25 cellular contexts compared by ENCODE assay signal in genomic region chr11:69682221-69682620, GRCh38. TPM values are rescaled to one million over a fixed set of nuclear protein-coding genes. Genes with fewer than 3 reads are reported as not detected.
DNase-seq lines count a peak whose midpoint lies in the region; ATAC-seq and TF ChIP-seq lines count a peak whose summit lies in the region.
"Had no signal": no experiment of that assay in that cellular context is flagged by ENCODE, and none has a peak within 500 bp of the region (broad histone marks: within the 10 kb centered on the region; RNA-seq: fewer than 3 reads in every experiment).

No MANE protein-coding gene starts in this region.

- H3K27me3 ChIP-seq in GM23338 (ENCODE audit: insufficient read depth) (peaks cover 7% of the 10 kb centered on the region; the same call in 1 of the 2 replicates), PC-9 (ENCODE audit: insufficient read depth, low read depth) (no peaks in the 10 kb centered on the region), body of pancreas (no peaks in the 10 kb centered on the region)

- H3K4me1 Mint-ChIP-seq in GM23338, result no peaks in the 10 kb centered on the region; the same call in 2 of the 3 replicates

- CTCF ChIA-PET in PC-9 (lab: Charles Lee), result interaction anchor here (0.6 kb wide), 1 partner anchor 970 kb away, joined by 3 read pairs; no protein-coding TSS in a partner anchor

- TF ChIP-seq CTCF in GM23338 (conservative IDR thresholded peaks at IDR 0.05; ENCODE audit: low read depth in 2 of 2) (no peak), PC-9 (conservative IDR thresholded peaks at IDR 0.05) (no peak), body of pancreas (IDR thresholded peaks at IDR 0.05) (no peak)

- DNase-seq in Caki2 (ENCODE audit: low read depth), result peak; percentile 52
- no peak for DNase-seq in GM23338 (ENCODE audit: low spot score)
- DNase-seq in PC-9, result peak; percentile 49 to 61
- peak; percentile 54 for DNase-seq in posterior vena cava (ENCODE audit: low spot score)
- no peak for DNase-seq in NCI-H748 (lab: John Stamatoyannopoulos, UW; ENCODE audit: unreplicated experiment)
- no peak for DNase-seq in body of pancreas
- DNase-seq in NCI-H345 treated with DMSO at 0.1 percent for 48 hours (lab: John Stamatoyannopoulos, UW; ENCODE audit: unreplicated experiment), result no peak
- DNase-seq: ACHN; Calu3; CD8-positive, alpha-beta T cell; DMS153; GDM1; NCI-H1694 treated with DMSO at 0.1 percent for 48 hours; NCI-H510A treated with DMSO at 0.1 percent for 48 hours; NCI-H774; NK-92 treated with Interleukin-12 subunit alpha and Interleukin-12 subunit beta, amount 100 ng/mL, for 24 hours; RPMI8226; SHP77; SK-N-SH; T-helper 2 cell had no signal

- no peaks in the 10 kb centered on the region for H3K36me3 Mint-ChIP-seq in GM23338 (ENCODE audit: low read depth)
- H3K36me3 Mint-ChIP-seq: CD8-positive, alpha-beta T cell had no signal

- no TSS peak for BruUV-seq in PC-9 (replicated peaks; lab: Mats Ljungman, UMichigan)

- peaks cover 13% of the 10 kb centered on the region for H3K27me3 Mint-ChIP-seq in GM23338 (ENCODE audit: insufficient read depth, low read depth, poor library complexity)

- WGBS in body of pancreas, 2 donors, result 80 to 85% methylated on average over 6 of the region's 6 CpGs

- in situ Hi-C loops in Caki2 (cut with HindIII; ENCODE audit: low pct_unique_long_range_greater_than_20kb, low sequenced_read_pairs), result no loop called here

- H3K4me2 ChIP-seq in GM23338 (no peak overlapping the region), PC-9 (0 out of 2 replicates have a peak overlapping the region, but pooled peaks have one; percentile 2)
- H3K4me2 ChIP-seq: BLaER1 treated with 17β-estradiol and CSF1 and Interleukin-3, amounts not matched to agents 10 nM and 100 nM; SK-N-SH had no signal

- H3K9me3 ChIP-seq in PC-9 (ENCODE audit: insufficient read depth, low read depth) (peaks cover 4% of the 10 kb centered on the region; the same call in 1 of the 2 replicates), body of pancreas (no peaks in the 10 kb centered on the region)
- H3K9me3 ChIP-seq: BLaER1 treated with 17β-estradiol and CSF1 and Interleukin-3, amounts not matched to agents 10 nM and 100 nM; SK-N-SH had no signal

- no peak overlapping the region for H3K4me3 Mint-ChIP-seq in GM23338
- H3K4me3 Mint-ChIP-seq: CD8-positive, alpha-beta T cell had no signal

- no peaks in the 10 kb centered on the region for H3K4me1 ChIP-seq in GM23338 (ENCODE audit: insufficient read depth)
- H3K4me1 ChIP-seq in PC-9 (replicated peaks; ENCODE audit: insufficient read depth), result peaks cover 28% of the 10 kb centered on the region
- H3K4me1 ChIP-seq in body of pancreas, result peaks cover 7% of the 10 kb centered on the region

- H3F3A ChIP-seq in GM23338 (replicated peaks; ENCODE audit: low read depth) (no peaks in the 10 kb centered on the region), PC-9 (ENCODE audit: insufficient read depth, low read depth) (peaks cover 32% of the 10 kb centered on the region)

- intact Hi-C loops in PC-9 (cut with micrococcal nuclease; ENCODE audit: unreplicated experiment) (no loop called here), posterior vena cava (cut with DNase I) (no loop called here), body of pancreas (cut with DNase I) (loop anchor here (5.0 kb wide), 1 partner anchor 205 kb away; no protein-coding TSS in a partner anchor)

- no peaks in the 10 kb centered on the region for H4K20me1 ChIP-seq in GM23338 (replicated peaks; ENCODE audit: insufficient read depth)
- no peaks in the 10 kb centered on the region for H4K20me1 ChIP-seq in PC-9 (ENCODE audit: insufficient read depth)

- H3K9me3 Mint-ChIP-seq in GM23338, result no peaks in the 10 kb centered on the region; the same call in 2 of the 3 replicates
- H3K9me3 Mint-ChIP-seq: CD8-positive, alpha-beta T cell had no signal

- no peak for TF ChIP-seq POLR2A in body of pancreas (IDR thresholded peaks at IDR 0.05)

- POLR2A ChIA-PET in PC-9 (lab: Charles Lee; ENCODE audit: unreplicated experiment), result interaction anchor here (0.6 to 0.7 kb wide), 3 partner anchors 8 to 671 kb away, joined by 3 to 6 read pairs (median 4); no protein-coding TSS in a partner anchor

- no peaks in the 10 kb centered on the region for H3K9me2 ChIP-seq in GM23338 (ENCODE audit: insufficient read depth)
- no peaks in the 10 kb centered on the region for H3K9me2 ChIP-seq in PC-9 (ENCODE audit: insufficient read depth)
- H3K9me2 ChIP-seq: SK-N-SH had no signal

- H3K4me3 ChIP-seq in GM23338 (no peak overlapping the region), PC-9 (no peak overlapping the region), body of pancreas (no peak overlapping the region)
- H3K4me3 ChIP-seq: BLaER1 treated with 17β-estradiol and CSF1 and Interleukin-3, amounts not matched to agents 10 nM and 100 nM; K562 had no signal

- H3K27ac ChIP-seq in GM23338 (ENCODE audit: low read depth) (no peak overlapping the region), PC-9 (peak overlapping the region; percentile 36), body of pancreas (no peak overlapping the region)
- H3K27ac ChIP-seq: BLaER1 treated with 17β-estradiol and CSF1 and Interleukin-3, amounts not matched to agents 10 nM and 100 nM had no signal

- no peaks in the 10 kb centered on the region for H3K36me3 ChIP-seq in GM23338 (ENCODE audit: insufficient read depth)
- H3K36me3 ChIP-seq in PC-9 (ENCODE audit: low read depth), result no peaks in the 10 kb centered on the region
- no peaks in the 10 kb centered on the region for H3K36me3 ChIP-seq in body of pancreas (replicated peaks in 1 of 2; ENCODE audit: insufficient read depth in 1 of 2, low read depth in 2 of 2)
- H3K36me3 ChIP-seq: BLaER1 treated with 17β-estradiol and CSF1 and Interleukin-3, amounts not matched to agents 10 nM and 100 nM had no signal

- no peak overlapping the region for H3K27ac Mint-ChIP-seq in GM23338
- H3K27ac Mint-ChIP-seq: CD8-positive, alpha-beta T cell had no signal

- H2AFZ ChIP-seq in GM23338 (peak overlapping the region; percentile 63; the same call in 1 of the 2 replicates), PC-9 (no peak overlapping the region)

- ATAC-seq in GM23338 (no peak), body of pancreas (no peak), HG03354 (IDR thresholded peaks at IDR 0.05; ENCODE audit: poor library complexity, severe bottlenecking, unreplicated experiment) (no peak)
- ATAC-seq: CD8-positive, alpha-beta T cell; HepG2; K562 had no signal

- H3K79me2 ChIP-seq in GM23338 (replicated peaks; ENCODE audit: insufficient read depth) (no peaks in the 10 kb centered on the region), PC-9 (ENCODE audit: low read depth) (no peaks in the 10 kb centered on the region)

TF ChIP-seq in GM23338, 12 proteins besides CTCF, POLR2A, EP300 and RAD21:
- no peak for TF ChIP-seq ZNF114 (CRISPR knock-in tag; IDR thresholded peaks at IDR 0.05)
- no peak for TF ChIP-seq EZH2phosphoT487 (IDR thresholded peaks at IDR 0.05; ENCODE audit: unreplicated experiment)
- no peak for TF ChIP-seq ZNF331 (CRISPR knock-in tag; IDR thresholded peaks at IDR 0.05; ENCODE audit: low read depth)
- no peak for TF ChIP-seq CREB1 (CRISPR knock-in tag; IDR thresholded peaks at IDR 0.05; ENCODE audit: low read depth)
- no peak for TF ChIP-seq ETS1 (IDR thresholded peaks at IDR 0.05)
- no peak for TF ChIP-seq STAT1 (IDR thresholded peaks at IDR 0.05; ENCODE audit: unreplicated experiment)
- TF ChIP-seq POLR2AphosphoS5 (IDR thresholded peaks at IDR 0.05; ENCODE audit: low read depth), result no peak
- TF ChIP-seq NANOG (IDR thresholded peaks at IDR 0.05; ENCODE audit: borderline replicate concordance), result no peak

RNA-seq across cellular contexts. Expression of gene LTO1, which starts 7.1 kb away (rescaled TPM):
- total RNA-seq in Caki2 (2014; rRNA removed; shearing (Covaris generic); ENCODE audit: low replicate concordance), result 3.3 and 9.7 TPM in 2 replicates
- total RNA-seq in GM23338 (2014; rRNA removed; shearing (Covaris generic)), result 12.9 and 20.1 TPM in 2 replicates
- 23.2 and 23.3 TPM in 2 replicates for polyA plus RNA-seq in GM23338 (2016; fragmentation: Nextera tagmentation; extraction: Ambion mirVana)
- 41.1 and 50.3 TPM in 2 replicates for total RNA-seq in PC-9 (2021)
- 10 to 100 TPM; 17.2 to 18.5 TPM for total RNA-seq in posterior vena cava
- total RNA-seq in body of pancreas, result 10 to 100 TPM; 13.0 to 26.7 TPM

RNA-seq across cellular contexts. Expression of gene FGF19, which starts 21.6 kb away (rescaled TPM):
- not detected in 2 replicates for total RNA-seq in Caki2 (2014; rRNA removed; shearing (Covaris generic); ENCODE audit: low replicate concordance)
- 27.4 and 36.1 TPM in 2 replicates for total RNA-seq in GM23338 (2014; rRNA removed; shearing (Covaris generic))
- polyA plus RNA-seq in GM23338 (2016; fragmentation: Nextera tagmentation; extraction: Ambion mirVana), result 21.7 and 22.3 TPM in 2 replicates
- 2.0 and 3.4 TPM in 2 replicates for total RNA-seq in PC-9 (2021)
- not detected for total RNA-seq in posterior vena cava
- total RNA-seq in body of pancreas, result not detected
- total RNA-seq: CD8-positive, alpha-beta T cell; HepG2; OCI-LY7 had no signal
- polyA plus RNA-seq: K562, SK-N-SH had no signal

RNA-seq across cellular contexts. Expression of gene CCND1, which starts 41.3 kb away (rescaled TPM):
- total RNA-seq in Caki2 (2014; rRNA removed; shearing (Covaris generic); ENCODE audit: low replicate concordance), result 122 and 137 TPM in 2 replicates
- total RNA-seq in GM23338 (2014; rRNA removed; shearing (Covaris generic)), result 99.1 and 109 TPM in 2 replicates
- polyA plus RNA-seq in GM23338 (2016; fragmentation: Nextera tagmentation; extraction: Ambion mirVana), result 159 and 183 TPM in 2 replicates
- 346 and 586 TPM in 2 replicates for total RNA-seq in PC-9 (2021)
- 100 to 1,000 TPM in 1 of 2 donors, 10 to 100 TPM in 1; 65.8 to 100 TPM for total RNA-seq in posterior vena cava
- total RNA-seq in body of pancreas, result 100 to 1,000 TPM in 1 of 2 donors, 10 to 100 TPM in 1; 90.3 to 201 TPM

Comparison
In these comparisons a context has a peak if more than half of its experiments do, and no peak if none do; other contexts are left out.
1. DNase-seq: peak in Caki2 (single experiment), PC-9 (2 of 2) and posterior vena cava (single experiment); none in GM23338 (single experiment), NCI-H748 (single experiment), body of pancreas (0 of 4) and NCI-H345 treated with DMSO at 0.1 percent for 48 hours (single experiment).